1 cellular context compared by ENCODE assay signal in the genomic region with DNA sequence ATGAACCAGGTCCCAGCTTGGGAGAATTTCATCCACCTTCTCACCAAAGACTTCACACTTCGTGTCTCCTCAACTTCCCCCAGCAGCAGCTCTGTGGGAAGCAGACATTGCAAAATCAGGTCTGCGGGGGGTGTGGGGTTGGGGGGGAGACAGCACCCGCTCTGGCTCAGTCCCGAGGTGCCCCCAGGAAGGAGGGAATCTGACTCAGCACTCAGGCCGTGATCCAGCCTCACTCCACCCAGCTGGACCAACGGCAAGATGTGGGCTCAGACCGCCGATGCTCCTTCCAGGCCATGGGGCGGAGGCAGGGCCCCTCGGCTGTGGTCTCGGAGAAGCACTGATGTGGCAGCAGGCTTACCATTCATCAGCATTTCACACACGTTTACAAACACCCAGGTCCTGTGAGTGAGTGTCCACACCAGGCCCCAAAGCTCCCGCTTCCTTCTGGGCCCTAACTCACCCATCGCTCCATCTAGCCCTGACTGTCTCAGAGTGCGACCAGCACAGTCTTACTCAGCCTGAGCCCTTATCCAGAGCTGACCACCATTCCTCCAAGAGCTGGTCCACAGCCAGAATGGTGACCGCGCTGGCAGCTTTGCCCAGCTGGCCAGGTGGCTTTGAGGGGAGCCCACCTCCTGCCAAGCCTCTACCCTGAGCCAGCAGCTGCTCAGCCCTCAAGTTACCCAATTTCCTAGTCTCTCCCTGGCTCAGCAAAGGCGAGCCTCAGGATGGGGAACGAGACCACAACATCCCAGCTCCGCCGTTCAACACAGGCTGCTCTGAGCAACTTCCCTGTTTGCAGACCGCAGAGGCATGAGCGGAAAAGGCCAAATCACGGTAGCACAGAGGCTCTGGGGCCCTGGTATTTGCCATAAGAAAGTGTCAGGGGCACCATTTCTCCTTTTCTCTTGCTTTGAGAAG.
TF ChIP-seq lines count a peak whose summit lies in the region.

No MANE protein-coding gene starts in this region.

TF ChIP-seq in GM12878, 131 proteins besides CTCF, POLR2A, EP300 and RAD21:
- no peak for TF ChIP-seq ZSCAN29 (IDR thresholded peaks at IDR 0.05)
- no peak for TF ChIP-seq BHLHE40 (IDR thresholded peaks at IDR 0.05; ENCODE audit: borderline replicate concordance in 1 of 2, low read depth in 2 of 2, low read length in 1 of 2)
- peak; percentile 22; the same call in 1 of the 2 replicates for TF ChIP-seq RUNX3 (IDR thresholded peaks at IDR 0.05; ENCODE audit: low read length)
- no peak for TF ChIP-seq NR2C1 (IDR thresholded peaks at IDR 0.05)
- TF ChIP-seq POU2F2 (IDR thresholded peaks at IDR 0.05; ENCODE audit: borderline replicate concordance, low read depth, low read length), result no peak
